Comparison of ENCODE assay signal across 9 cellular contexts in genomic region chr11:125348704-125349635, GRCh38.
DNase-seq lines count a peak whose midpoint lies in the region; ATAC-seq and TF ChIP-seq lines count a peak whose summit lies in the region.
"Had no signal": no experiment of that assay in that cellular context is flagged by ENCODE, and none has a peak within 500 bp of the region (broad histone marks: within the 10 kb centered on the region; RNA-seq: fewer than 3 reads in every experiment).

No MANE protein-coding gene starts in this region.

- H3K9me3 ChIP-seq in H9 (ENCODE audit: control insufficient read depth, low read depth, low read length) = no peaks in the 10 kb centered on the region
- no peaks in the 10 kb centered on the region for H3K9me3 ChIP-seq in OCI-LY7 (ENCODE audit: low read length)
- H3K9me3 ChIP-seq: SJSA1 had no signal

- DNase-seq in COLO829 (ENCODE audit: low spot score) (peak; percentile 27), H9 (peak; percentile 79), OCI-LY7 (ENCODE audit: low spot score) (peak; percentile 31), left cardiac atrium (peak; percentile 69), sciatic nerve (ENCODE audit: low spot score) (peak; percentile 85)
- DNase-seq in activated naive CD4-positive, alpha-beta T cell treated with anti-CD3 and anti-CD28 coated beads, Interleukin-2, amount 50 U/mL, for 16 hours = peak; percentile 41

- BruUV-seq in OCI-LY7 (replicated peaks; lab: Mats Ljungman, UMichigan) = no TSS peak

- peaks cover 38% of the 10 kb centered on the region for H3K27me3 Mint-ChIP-seq in H9 (ENCODE audit: low read depth)

- no peaks in the 10 kb centered on the region for H3K23me2 ChIP-seq in H9 (ENCODE audit: insufficient read length, low read depth, low read length, poor library complexity, severe bottlenecking)

- H3T11ph ChIP-seq in H9 (ENCODE audit: low read length) = no peak overlapping the region

- H3K4me1 Mint-ChIP-seq in H9 = peaks cover 40 to 68% of the 10 kb centered on the region in 2 experiments

- H4K5ac ChIP-seq in H9 (ENCODE audit: insufficient read length, low read depth, low read length) = no peak overlapping the region

- peak overlapping the region in 1 of 3 experiments; percentile 16; a peak in 1 of 7 replicates for H3K27ac Mint-ChIP-seq in H9

- no peak overlapping the region for H2BK12ac ChIP-seq in H9 (ENCODE audit: insufficient read length, low read depth, low read length)

- H3K27me3 ChIP-seq in H9 (ENCODE audit: insufficient read depth, low read length) = no peaks in the 10 kb centered on the region; the same call in 1 of the 2 replicates
- H3K27me3 ChIP-seq: SJSA1 had no signal

- H3K9me3 Mint-ChIP-seq in H9 = no peaks in the 10 kb centered on the region

- no peaks in the 10 kb centered on the region for H3K79me2 ChIP-seq in H9 (ENCODE audit: insufficient read depth, low read length)
- no peaks in the 10 kb centered on the region for H3K79me2 ChIP-seq in OCI-LY7 (ENCODE audit: insufficient read depth, low read depth, low read length)

- WGBS in H9 (ENCODE audit: extremely low coverage, insufficient read length, low lambda C conversion rate) = no CpG with 5 or more reads among the region's 20 CpGs

- peak in 1 of 2 donors; percentile 13 for ATAC-seq in left cardiac atrium
- peak; percentile 43 for ATAC-seq in sciatic nerve
- no peak for ATAC-seq in GM21367 (IDR thresholded peaks at IDR 0.05; ENCODE audit: unreplicated experiment)
- ATAC-seq in HG03045 (IDR thresholded peaks at IDR 0.05; ENCODE audit: unreplicated experiment) = no peak

- H4K91ac ChIP-seq in H9 (ENCODE audit: insufficient read length, low read depth, low read length) = no peak overlapping the region

- H3K14ac ChIP-seq in H9 (ENCODE audit: insufficient read depth, low read length) = no peak overlapping the region

- H3K56ac ChIP-seq in H9 (ENCODE audit: insufficient read length, low read depth, low read length) = no peak overlapping the region

- no peaks in the 10 kb centered on the region for H3K9me2 ChIP-seq in OCI-LY7 (ENCODE audit: insufficient read depth, low read length)

- H3K36me3 ChIP-seq in OCI-LY7 (ENCODE audit: insufficient read depth, low read length) = no peaks in the 10 kb centered on the region
- H3K36me3 ChIP-seq: SJSA1 had no signal

- H2BK20ac ChIP-seq in H9 (ENCODE audit: low read depth, low read length, poor library complexity, severe bottlenecking) = no peak overlapping the region

- no peak overlapping the region for H3K4ac ChIP-seq in H9 (ENCODE audit: low read depth, low read length)

- no peak overlapping the region for H3K18ac ChIP-seq in H9 (ENCODE audit: insufficient read length, low read depth, low read length)

- H2AFZ ChIP-seq in H9 (ENCODE audit: low read length) (no peak overlapping the region), OCI-LY7 (ENCODE audit: low read length) (no peak overlapping the region)

- intact Hi-C loops in OCI-LY7 (cut with micrococcal nuclease; ENCODE audit: unreplicated experiment) (loop anchor here (2.0 kb wide), 2 partner anchors 258 to 394 kb away; partner anchors contain the start of gene CCDC15), left cardiac atrium (cut with DNase I) (loop anchor here (2.0 to 10.0 kb wide), 4 partner anchors 64 to 254 kb away; partner anchors contain the start of gene PKNOX2 (in 1 of the 2)), sciatic nerve (cut with DNase I) (loop anchor here (5.0 to 10.0 kb wide), 2 partner anchors 84 to 182 kb away; no protein-coding TSS in a partner anchor)

- no peak overlapping the region for H2BK5ac ChIP-seq in H9 (ENCODE audit: insufficient read length, low read length)

- no peak overlapping the region for H4K8ac ChIP-seq in H9 (replicated peaks; ENCODE audit: insufficient read length, low read depth, low read length)

- no peak overlapping the region for H2BK120ac ChIP-seq in H9 (ENCODE audit: low read depth, low read length, poor library complexity, severe bottlenecking)

- no peak overlapping the region for H3K4me2 ChIP-seq in H9 (ENCODE audit: insufficient read depth, insufficient read length, low read length)
- no peak overlapping the region for H3K4me2 ChIP-seq in OCI-LY7 (ENCODE audit: low read length)

- H4K20me1 ChIP-seq in H9 (ENCODE audit: control insufficient read depth, insufficient read depth, insufficient read length) (no peaks in the 10 kb centered on the region), OCI-LY7 (ENCODE audit: insufficient read depth, low read length) (no peaks in the 10 kb centered on the region)

- H3K4me1 ChIP-seq in H9 (ENCODE audit: insufficient read depth, low read length) (no peaks in the 10 kb centered on the region), OCI-LY7 (ENCODE audit: insufficient read depth, low read length, poor library complexity, severe bottlenecking) (no peaks in the 10 kb centered on the region)
- H3K4me1 ChIP-seq: SJSA1 had no signal

- H3K23ac ChIP-seq in H9 (ENCODE audit: insufficient read length, low read depth, low read length) = no peak overlapping the region

- TF ChIP-seq CTCF in H9 (conservative IDR thresholded peaks at IDR 0.05) = peak; percentile 91
- peak; percentile 87 for TF ChIP-seq CTCF in OCI-LY7 (conservative IDR thresholded peaks at IDR 0.05; ENCODE audit: low read length)

- H3K79me1 ChIP-seq in H9 (ENCODE audit: insufficient read depth, low read depth, low read length, poor library complexity, severe bottlenecking) = no peaks in the 10 kb centered on the region

- H2AK5ac ChIP-seq in H9 (ENCODE audit: insufficient read length, low read length) = no peak overlapping the region

- H3K27ac ChIP-seq in H9 (ENCODE audit: insufficient read length, low read depth, low read length) (no peak overlapping the region), OCI-LY7 (ENCODE audit: low read depth, low read length, poor library complexity, severe bottlenecking) (no peak overlapping the region)
- H3K27ac ChIP-seq: SJSA1 had no signal

- no peaks in the 10 kb centered on the region for H3K36me3 Mint-ChIP-seq in H9 (ENCODE audit: insufficient read depth in 1 of 3, low read depth in 3 of 3)

- H3K9ac ChIP-seq in H9 (ENCODE audit: extremely low read depth, insufficient read length, low read length) = no peak overlapping the region

- CTCF ChIA-PET in OCI-LY7 (lab: Charles Lee; ENCODE audit: unreplicated experiment) = no interaction called here

- no peak overlapping the region for H3K4me3 ChIP-seq in OCI-LY7 (ENCODE audit: low read depth, low read length, poor library complexity, severe bottlenecking)
- H3K4me3 ChIP-seq: SJSA1 had no signal

- no peak overlapping the region for H2BK15ac ChIP-seq in H9 (ENCODE audit: low read depth, low read length)

- no peak overlapping the region for H3K4me3 Mint-ChIP-seq in H9

- POLR2A ChIA-PET in OCI-LY7 (lab: Charles Lee) = no interaction called here

Comparison
In these comparisons a context has a peak if more than half of its experiments do, and no peak if none do; other contexts are left out.
1. DNase-seq: peak in every context shown above with its lines; median percentile 85 in sciatic nerve; 79 in H9; 69 in left cardiac atrium; 41 in activated naive CD4-positive, alpha-beta T cell treated with anti-CD3 and anti-CD28 coated beads, Interleukin-2, amount 50 U/mL, for 16 hours; 31 in OCI-LY7; 27 in COLO829.